In genomic region chr6:135129139-135129867, GRCh38 we compare ENCODE assay signal across 9 cellular contexts. TPM values are rescaled to one million over a fixed set of nuclear protein-coding genes. Genes with fewer than 3 reads are reported as not detected.
DNase-seq lines count a peak whose midpoint lies in the region; ATAC-seq and TF ChIP-seq lines count a peak whose summit lies in the region.
"Had no signal": no experiment of that assay in that cellular context is flagged by ENCODE, and none has a peak within 500 bp of the region (broad histone marks: within the 10 kb centered on the region; RNA-seq: fewer than 3 reads in every experiment).

No MANE protein-coding gene starts in this region.

- no peaks in the 10 kb centered on the region for H3K27me3 Mint-ChIP-seq in activated naive CD8-positive, alpha-beta T cell

- no peaks in the 10 kb centered on the region for H3K36me3 ChIP-seq in breast epithelium

- H3K4me1 ChIP-seq in breast epithelium = no peaks in the 10 kb centered on the region

- peak overlapping the region; percentile 78 for H3K4me3 Mint-ChIP-seq in activated naive CD8-positive, alpha-beta T cell

- TF ChIP-seq POLR2A in breast epithelium (IDR thresholded peaks at IDR 0.05) = no peak

- TF ChIP-seq CTCF in GM12865 (IDR thresholded peaks at IDR 0.05; ENCODE audit: insufficient read depth, low read depth, low read length, missing control alignments) (no peak), HL-60 (IDR thresholded peaks at IDR 0.05; ENCODE audit: insufficient read depth, low read length) (no peak), breast epithelium (IDR thresholded peaks at IDR 0.05) (no peak), foreskin fibroblast (IDR thresholded peaks at IDR 0.05; ENCODE audit: low read depth, low read length) (no peak)

- no peaks in the 10 kb centered on the region for H3K9me3 ChIP-seq in breast epithelium

- peak; percentile 53 for ATAC-seq in GM21515 (IDR thresholded peaks at IDR 0.05; ENCODE audit: unreplicated experiment)

- H3K27me3 ChIP-seq in HL-60 (ENCODE audit: insufficient read depth, poor library complexity, severe bottlenecking) (no peaks in the 10 kb centered on the region), breast epithelium (no peaks in the 10 kb centered on the region)

- H3K4me3 ChIP-seq in GM12865 (ENCODE audit: low read depth, low read length) (no peak overlapping the region), HL-60 (replicated peaks; ENCODE audit: insufficient read depth, low read length) (no peak overlapping the region), breast epithelium (no peak overlapping the region), foreskin fibroblast (ENCODE audit: low read depth in 1 of 2, low read length in 2 of 2) (no peak overlapping the region)

- peaks cover 48% of the 10 kb centered on the region for H3K4me1 Mint-ChIP-seq in activated naive CD8-positive, alpha-beta T cell (ENCODE audit: low read depth)

- peak overlapping the region; percentile 100 for H3K27ac Mint-ChIP-seq in activated naive CD8-positive, alpha-beta T cell

- no peaks in the 10 kb centered on the region for H3K9me3 Mint-ChIP-seq in activated naive CD8-positive, alpha-beta T cell (ENCODE audit: low read depth)

- peaks cover 3% of the 10 kb centered on the region for H3K36me3 Mint-ChIP-seq in activated naive CD8-positive, alpha-beta T cell

- DNase-seq in GM12865 (ENCODE audit: low read depth) (peak; percentile 30), HL-60 (ENCODE audit: low read depth in 1 of 2, low spot score in 1 of 2) (peak in 1 of 2 experiments; percentile 54), breast epithelium (ENCODE audit: low spot score in 2 of 2) (no peak), foreskin melanocyte (no peak), foreskin fibroblast (no peak)
- no peak for DNase-seq in NK-92 treated with Interleukin-12 subunit alpha and Interleukin-12 subunit beta, amount 100 ng/mL, for 24 hours (lab: John Stamatoyannopoulos, UW)

- peak overlapping the region; percentile 61 for H3K27ac ChIP-seq in HL-60 (replicated peaks)
- H3K27ac ChIP-seq in breast epithelium = no peak overlapping the region
- H3K27ac ChIP-seq: epithelial cell of prostate had no signal

- intact Hi-C loops in breast epithelium (cut with DNase I; ENCODE audit: low total_unique reads) = no loop called here

RNA-seq across cellular contexts. Expression of gene MYB, which starts 51.8 kb away (rescaled TPM):
- total RNA-seq in breast epithelium = 10 to 100 TPM in 2 of 3 donors, 1 to 10 TPM in 1; 1.1 to 61.9 (median 37.0) TPM
